Comparison of ENCODE assay signal across 8 cellular contexts in genomic region chr5:95846554-95847260, GRCh38. TPM values are rescaled to one million over a fixed set of nuclear protein-coding genes. Genes with fewer than 3 reads are reported as not detected.
A peak's percentile ranks its signal among the peaks of the same experiment; 100 is the strongest.
DNase-seq lines count a peak whose midpoint lies in the region; ATAC-seq, FAIRE-seq and TF ChIP-seq lines count a peak whose summit lies in the region.

No MANE protein-coding gene starts in this region.

- peak; percentile 68 for ATAC-seq in HG02885 (IDR thresholded peaks at IDR 0.05; ENCODE audit: poor library complexity, unreplicated experiment)

- no peak for TF ChIP-seq POLR2A in GM12892 (IDR thresholded peaks at IDR 0.05; ENCODE audit: low read depth, low read length)

- in situ Hi-C loops in T47D (cut with HindIII; ENCODE audit: low pct_unique_long_range_greater_than_20kb, low sequenced_read_pairs): no loop called here

- peak; percentile 68 for DNase-seq in 8988T
- DNase-seq in GM12892 (ENCODE audit: insufficient read length): no peak
- peak; percentile 55 for DNase-seq in NCI-H2029 treated with DMSO at 0.1 percent for 48 hours (lab: John Stamatoyannopoulos, UW)
- peak; percentile 72 to 78 for DNase-seq in T47D (ENCODE audit: low read depth in 1 of 2, low spot score in 1 of 2)
- peak; percentile 60 for DNase-seq in stimulated activated CD4-positive, alpha-beta T cell treated with anti-CD3 and anti-CD28 coated beads, Interleukin-4, amount 100 ng/mL, for 1 hour

- peak; percentile 100 for TF ChIP-seq CTCF in VCaP (conservative IDR thresholded peaks at IDR 0.05)

- FAIRE-seq in GM12892 (lab: Jason Lieb, UNC) (peak; percentile 83), islet of Langerhans (lab: Jason Lieb, UNC) (peak; percentile 53)

- H3K27ac ChIP-seq in VCaP: no peak overlapping the region

RNA-seq across cellular contexts. Expression of gene GLRX, which starts 24.2 kb away (rescaled TPM):
- polyA plus RNA-seq in GM12892 (2012; ENCODE audit: missing spikeins): 144 TPM
